Comparison of ENCODE assay signal across 1 cellular context in genomic region chr12:52561880-52562449, GRCh38.
TF ChIP-seq lines count a peak whose summit lies in the region.

No MANE protein-coding gene starts in this region.

TF ChIP-seq in Ishikawa, 13 proteins besides CTCF, POLR2A, EP300 and RAD21 (continued from another document):
- TF ChIP-seq USF1 (IDR thresholded peaks at IDR 0.05) = no peak
- TF ChIP-seq NFIC (IDR thresholded peaks at IDR 0.05) = no peak
- no peak for TF ChIP-seq FOXM1 (IDR thresholded peaks at IDR 0.05; ENCODE audit: borderline replicate concordance, low read depth)
- TF ChIP-seq CREB1 (IDR thresholded peaks at IDR 0.05; ENCODE audit: low read depth) = no peak
- TF ChIP-seq CEBPB (IDR thresholded peaks at IDR 0.05) = no peak
- no peak for TF ChIP-seq EGR1 (IDR thresholded peaks at IDR 0.05)
- no peak for TF ChIP-seq MAX (IDR thresholded peaks at IDR 0.05)
- no peak for TF ChIP-seq TEAD4 (IDR thresholded peaks at IDR 0.05)
- no peak for TF ChIP-seq YY1 (IDR thresholded peaks at IDR 0.05; ENCODE audit: low read depth)
- TF ChIP-seq ZBTB7A (IDR thresholded peaks at IDR 0.05; ENCODE audit: low read depth) = no peak
